Comparison of ENCODE assay signal across 8 cellular contexts in the genomic region with DNA sequence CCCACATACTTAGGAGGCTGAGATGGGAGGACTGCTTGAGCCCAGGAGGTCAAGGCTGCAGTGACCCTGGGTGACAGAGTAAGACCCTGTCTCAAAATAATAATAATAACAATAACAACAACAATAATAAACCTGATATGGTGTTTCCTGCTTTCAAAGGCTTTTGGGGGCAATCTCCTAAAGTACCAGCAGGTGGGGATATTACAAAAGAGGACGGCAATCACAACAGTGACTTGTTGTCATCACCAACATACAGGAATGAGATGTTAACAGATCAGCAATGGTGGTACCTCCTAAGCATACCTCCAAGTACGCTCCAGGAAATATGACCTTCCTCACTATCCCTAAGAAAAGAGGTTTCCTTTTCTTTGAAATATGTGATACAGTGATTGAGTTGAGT.
DNase-seq lines count a peak whose midpoint lies in the region; ATAC-seq, FAIRE-seq and TF ChIP-seq lines count a peak whose summit lies in the region.

No MANE protein-coding gene starts in this region.

- H3K36me3 ChIP-seq in OCI-LY7 (ENCODE audit: insufficient read depth, low read length) (no peaks in the 10 kb centered on the region), small intestine (ENCODE audit: control insufficient read depth in 2 of 2, insufficient read depth in 2 of 2, low read length in 2 of 2) (no peaks in the 10 kb centered on the region)
- no peaks in the 10 kb centered on the region for H3K36me3 ChIP-seq in effector memory CD4-positive, alpha-beta T cell (ENCODE audit: control insufficient read depth, insufficient read depth, low read length)

- DNase-seq in CD14-positive monocyte (ENCODE audit: low spot score) (no peak), OCI-LY7 (ENCODE audit: low spot score) (peak; percentile 26), fibroblast of mammary gland (ENCODE audit: low read depth) (peak; percentile 44), small intestine (peak; percentile 11)
- no peak for DNase-seq in effector memory CD4-positive, alpha-beta T cell
- DNase-seq in activated T-cell treated with anti-CD3 and anti-CD28 coated beads, Interleukin-2, amount 50 U/mL, for 24 hours: no peak

- no peak overlapping the region for H3K4me2 ChIP-seq in OCI-LY7 (ENCODE audit: low read length)

- H3K4me1 ChIP-seq in OCI-LY7 (ENCODE audit: insufficient read depth, low read length, poor library complexity, severe bottlenecking): no peaks in the 10 kb centered on the region
- H3K4me1 ChIP-seq in small intestine (ENCODE audit: control insufficient read depth in 2 of 2, insufficient read depth in 1 of 2, low read depth in 1 of 2, low read length in 1 of 2): no peaks in the 10 kb centered on the region
- no peaks in the 10 kb centered on the region for H3K4me1 ChIP-seq in effector memory CD4-positive, alpha-beta T cell (ENCODE audit: control insufficient read depth, insufficient read depth, low read length, poor library complexity, severe bottlenecking)

- no peak overlapping the region for H3K27ac ChIP-seq in OCI-LY7 (ENCODE audit: low read depth, low read length, poor library complexity, severe bottlenecking)
- no peak overlapping the region for H3K27ac ChIP-seq in small intestine (ENCODE audit: low read depth in 1 of 2, low read length in 1 of 2)
- H3K27ac ChIP-seq in effector memory CD4-positive, alpha-beta T cell (ENCODE audit: insufficient read depth, low read length, poor library complexity, severe bottlenecking): no peak overlapping the region

- TF ChIP-seq CTCF in CD14-positive monocyte (IDR thresholded peaks at IDR 0.05): peak; percentile 25
- peak; percentile 78 for TF ChIP-seq CTCF in OCI-LY7 (conservative IDR thresholded peaks at IDR 0.05; ENCODE audit: low read length)
- TF ChIP-seq CTCF in fibroblast of mammary gland (conservative IDR thresholded peaks at IDR 0.05; ENCODE audit: control insufficient read depth, insufficient read depth, low read depth, low read length): peak; percentile 81

- ATAC-seq in GM18867 (IDR thresholded peaks at IDR 0.05; ENCODE audit: unreplicated experiment) (peak; percentile 95), HG03097 (IDR thresholded peaks at IDR 0.05; ENCODE audit: low FRiP score, unreplicated experiment) (peak; percentile 85)

- H3K4me3 ChIP-seq in OCI-LY7 (ENCODE audit: low read depth, low read length, poor library complexity, severe bottlenecking): no peak overlapping the region
- H3K4me3 ChIP-seq in fibroblast of mammary gland (ENCODE audit: control insufficient read depth, low read depth, low read length): no peak overlapping the region
- H3K4me3 ChIP-seq in small intestine (ENCODE audit: low read depth in 1 of 2, low read length in 2 of 2): no peak overlapping the region
- no peak overlapping the region for H3K4me3 ChIP-seq in effector memory CD4-positive, alpha-beta T cell (ENCODE audit: insufficient read depth, low read depth, low read length, poor library complexity, severe bottlenecking)

- no peaks in the 10 kb centered on the region for H3K9me2 ChIP-seq in OCI-LY7 (ENCODE audit: insufficient read depth, low read length)

- H3K9me3 Mint-ChIP-seq in CD14-positive monocyte: peaks cover 0 to 2% (median 0%) of the 10 kb centered on the region in 7 donors
- no peaks in the 10 kb centered on the region for H3K9me3 Mint-ChIP-seq in activated T-cell treated with anti-CD3 and anti-CD28 coated beads, Interleukin-2, amount 50 U/mL, for 24 hours

- BruUV-seq in OCI-LY7 (replicated peaks; lab: Mats Ljungman, UMichigan): no TSS peak

- H4K20me1 ChIP-seq in OCI-LY7 (ENCODE audit: insufficient read depth, low read length): no peaks in the 10 kb centered on the region

- no peaks in the 10 kb centered on the region for H3K27me3 ChIP-seq in small intestine (ENCODE audit: control insufficient read depth in 2 of 2, insufficient read depth in 2 of 2, low read length in 2 of 2)
- H3K27me3 ChIP-seq in effector memory CD4-positive, alpha-beta T cell (replicated peaks; ENCODE audit: control insufficient read depth, insufficient read depth, low read length, poor library complexity, severe bottlenecking): no peaks in the 10 kb centered on the region

- H3K27ac Mint-ChIP-seq in CD14-positive monocyte: no peak overlapping the region
- no peak overlapping the region for H3K27ac Mint-ChIP-seq in activated T-cell treated with anti-CD3 and anti-CD28 coated beads, Interleukin-2, amount 50 U/mL, for 24 hours

- no peak overlapping the region for H2AFZ ChIP-seq in OCI-LY7 (ENCODE audit: low read length)

- no peak overlapping the region for H3K4me3 Mint-ChIP-seq in CD14-positive monocyte
- no peak overlapping the region for H3K4me3 Mint-ChIP-seq in activated T-cell treated with anti-CD3 and anti-CD28 coated beads, Interleukin-2, amount 50 U/mL, for 24 hours

- no peaks in the 10 kb centered on the region for H3K9me3 ChIP-seq in OCI-LY7 (ENCODE audit: low read length)
- H3K9me3 ChIP-seq in small intestine (ENCODE audit: control insufficient read depth, low read depth): no peaks in the 10 kb centered on the region
- H3K9me3 ChIP-seq in effector memory CD4-positive, alpha-beta T cell (ENCODE audit: control insufficient read depth, low read length): no peaks in the 10 kb centered on the region

- no peak for FAIRE-seq in small intestine (lab: Jason Lieb, UNC)

- no peaks in the 10 kb centered on the region for H3K36me3 Mint-ChIP-seq in CD14-positive monocyte
- no peaks in the 10 kb centered on the region for H3K36me3 Mint-ChIP-seq in activated T-cell treated with anti-CD3 and anti-CD28 coated beads, Interleukin-2, amount 50 U/mL, for 24 hours (ENCODE audit: low read depth)

- POLR2A ChIA-PET in OCI-LY7 (lab: Charles Lee): no interaction called here

- H3K27me3 Mint-ChIP-seq in CD14-positive monocyte (ENCODE audit: low read depth in 3 of 3): no peaks in the 10 kb centered on the region
- no peaks in the 10 kb centered on the region for H3K27me3 Mint-ChIP-seq in activated T-cell treated with anti-CD3 and anti-CD28 coated beads, Interleukin-2, amount 50 U/mL, for 24 hours

- 18 to 24% (median 19%) methylated on average over 2 of the region's 2 CpGs for WGBS in small intestine, 3 donors

- intact Hi-C loops in CD14-positive monocyte (cut with micrococcal nuclease): no loop called here
- intact Hi-C loops in OCI-LY7 (cut with micrococcal nuclease; ENCODE audit: unreplicated experiment): loop anchor here (10.0 kb wide), 1 partner anchor 540 kb away; no protein-coding TSS in a partner anchor

- H3K4me1 Mint-ChIP-seq in CD14-positive monocyte: no peaks in the 10 kb centered on the region
- no peaks in the 10 kb centered on the region for H3K4me1 Mint-ChIP-seq in activated T-cell treated with anti-CD3 and anti-CD28 coated beads, Interleukin-2, amount 50 U/mL, for 24 hours (ENCODE audit: low read depth)

- H3K79me2 ChIP-seq in OCI-LY7 (ENCODE audit: insufficient read depth, low read depth, low read length): no peaks in the 10 kb centered on the region

- CTCF ChIA-PET in OCI-LY7 (lab: Charles Lee; ENCODE audit: unreplicated experiment): no interaction called here

Comparison
In these comparisons a context has a peak if more than half of its experiments do, and no peak if none do; other contexts are left out.
1. DNase-seq: peak in OCI-LY7 (single experiment), fibroblast of mammary gland (single experiment) and small intestine (single experiment); none in CD14-positive monocyte (single experiment), effector memory CD4-positive, alpha-beta T cell (0 of 3) and activated T-cell treated with anti-CD3 and anti-CD28 coated beads, Interleukin-2, amount 50 U/mL, for 24 hours (single experiment).
2. CTCF ChIP-seq: peak in every context shown above with its lines; median percentile 81 in fibroblast of mammary gland; 78 in OCI-LY7; 25 in CD14-positive monocyte.